1 cellular context compared by ENCODE assay signal in the genomic region with DNA sequence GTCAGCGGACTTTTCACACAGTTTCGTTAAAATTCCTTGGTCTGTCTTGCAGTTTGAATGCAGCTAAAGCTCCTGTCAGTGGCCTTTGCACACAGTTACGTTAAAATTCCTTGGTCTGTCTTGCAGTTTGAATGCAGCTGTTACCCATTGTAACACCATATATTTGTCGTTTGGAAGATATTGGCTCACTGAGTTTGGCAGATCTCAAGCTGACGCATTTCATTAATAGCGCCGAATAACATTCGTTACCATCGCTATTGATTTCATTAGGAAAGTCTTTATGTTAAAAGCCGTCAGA.
TF ChIP-seq lines count a peak whose summit lies in the region.

No MANE protein-coding gene starts in this region.

TF ChIP-seq in GM23338, 12 proteins besides CTCF, POLR2A, EP300 and RAD21 (continued from another document):
- TF ChIP-seq, protein P1, sequence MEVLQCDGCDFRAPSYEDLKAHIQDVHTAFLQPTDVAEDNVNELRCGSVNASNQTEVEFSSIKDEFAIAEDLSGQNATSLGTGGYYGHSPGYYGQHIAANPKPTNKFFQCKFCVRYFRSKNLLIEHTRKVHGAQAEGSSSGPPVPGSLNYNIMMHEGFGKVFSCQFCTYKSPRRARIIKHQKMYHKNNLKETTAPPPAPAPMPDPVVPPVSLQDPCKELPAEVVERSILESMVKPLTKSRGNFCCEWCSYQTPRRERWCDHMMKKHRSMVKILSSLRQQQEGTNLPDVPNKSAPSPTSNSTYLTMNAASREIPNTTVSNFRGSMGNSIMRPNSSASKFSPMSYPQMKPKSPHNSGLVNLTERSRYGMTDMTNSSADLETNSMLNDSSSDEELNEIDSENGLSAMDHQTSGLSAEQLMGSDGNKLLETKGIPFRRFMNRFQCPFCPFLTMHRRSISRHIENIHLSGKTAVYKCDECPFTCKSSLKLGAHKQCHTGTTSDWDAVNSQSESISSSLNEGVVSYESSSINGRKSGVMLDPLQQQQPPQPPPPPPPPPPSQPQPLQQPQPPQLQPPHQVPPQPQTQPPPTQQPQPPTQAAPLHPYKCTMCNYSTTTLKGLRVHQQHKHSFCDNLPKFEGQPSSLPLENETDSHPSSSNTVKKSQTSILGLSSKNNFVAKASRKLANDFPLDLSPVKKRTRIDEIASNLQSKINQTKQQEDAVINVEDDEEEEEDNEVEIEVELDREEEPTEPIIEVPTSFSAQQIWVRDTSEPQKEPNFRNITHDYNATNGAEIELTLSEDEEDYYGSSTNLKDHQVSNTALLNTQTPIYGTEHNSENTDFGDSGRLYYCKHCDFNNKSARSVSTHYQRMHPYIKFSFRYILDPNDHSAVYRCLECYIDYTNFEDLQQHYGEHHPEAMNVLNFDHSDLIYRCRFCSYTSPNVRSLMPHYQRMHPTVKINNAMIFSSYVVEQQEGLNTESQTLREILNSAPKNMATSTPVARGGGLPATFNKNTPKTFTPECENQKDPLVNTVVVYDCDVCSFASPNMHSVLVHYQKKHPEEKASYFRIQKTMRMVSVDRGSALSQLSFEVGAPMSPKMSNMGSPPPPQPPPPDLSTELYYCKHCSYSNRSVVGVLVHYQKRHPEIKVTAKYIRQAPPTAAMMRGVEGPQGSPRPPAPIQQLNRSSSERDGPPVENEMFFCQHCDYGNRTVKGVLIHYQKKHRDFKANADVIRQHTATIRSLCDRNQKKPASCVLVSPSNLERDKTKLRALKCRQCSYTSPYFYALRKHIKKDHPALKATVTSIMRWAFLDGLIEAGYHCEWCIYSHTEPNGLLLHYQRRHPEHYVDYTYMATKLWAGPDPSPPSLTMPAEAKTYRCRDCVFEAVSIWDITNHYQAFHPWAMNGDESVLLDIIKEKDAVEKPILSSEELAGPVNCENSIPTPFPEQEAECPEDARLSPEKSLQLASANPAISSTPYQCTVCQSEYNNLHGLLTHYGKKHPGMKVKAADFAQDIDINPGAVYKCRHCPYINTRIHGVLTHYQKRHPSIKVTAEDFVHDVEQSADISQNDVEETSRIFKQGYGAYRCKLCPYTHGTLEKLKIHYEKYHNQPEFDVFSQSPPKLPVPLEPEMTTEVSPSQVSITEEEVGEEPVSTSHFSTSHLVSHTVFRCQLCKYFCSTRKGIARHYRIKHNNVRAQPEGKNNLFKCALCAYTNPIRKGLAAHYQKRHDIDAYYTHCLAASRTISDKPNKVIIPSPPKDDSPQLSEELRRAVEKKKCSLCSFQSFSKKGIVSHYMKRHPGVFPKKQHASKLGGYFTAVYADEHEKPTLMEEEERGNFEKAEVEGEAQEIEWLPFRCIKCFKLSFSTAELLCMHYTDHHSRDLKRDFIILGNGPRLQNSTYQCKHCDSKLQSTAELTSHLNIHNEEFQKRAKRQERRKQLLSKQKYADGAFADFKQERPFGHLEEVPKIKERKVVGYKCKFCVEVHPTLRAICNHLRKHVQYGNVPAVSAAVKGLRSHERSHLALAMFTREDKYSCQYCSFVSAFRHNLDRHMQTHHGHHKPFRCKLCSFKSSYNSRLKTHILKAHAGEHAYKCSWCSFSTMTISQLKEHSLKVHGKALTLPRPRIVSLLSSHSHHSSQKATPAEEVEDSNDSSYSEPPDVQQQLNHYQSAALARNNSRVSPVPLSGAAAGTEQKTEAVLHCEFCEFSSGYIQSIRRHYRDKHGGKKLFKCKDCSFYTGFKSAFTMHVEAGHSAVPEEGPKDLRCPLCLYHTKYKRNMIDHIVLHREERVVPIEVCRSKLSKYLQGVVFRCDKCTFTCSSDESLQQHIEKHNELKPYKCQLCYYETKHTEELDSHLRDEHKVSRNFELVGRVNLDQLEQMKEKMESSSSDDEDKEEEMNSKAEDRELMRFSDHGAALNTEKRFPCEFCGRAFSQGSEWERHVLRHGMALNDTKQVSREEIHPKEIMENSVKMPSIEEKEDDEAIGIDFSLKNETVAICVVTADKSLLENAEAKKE (CRISPR knock-in tag; IDR thresholded peaks at IDR 0.05): no peak
- TF ChIP-seq ZNF114 (CRISPR knock-in tag; IDR thresholded peaks at IDR 0.05) (no peak), STAT1 (IDR thresholded peaks at IDR 0.05; ENCODE audit: unreplicated experiment) (no peak), NANOG (IDR thresholded peaks at IDR 0.05; ENCODE audit: borderline replicate concordance) (no peak), CREB1 (CRISPR knock-in tag; IDR thresholded peaks at IDR 0.05; ENCODE audit: low read depth) (no peak)
- TF ChIP-seq, protein P2, sequence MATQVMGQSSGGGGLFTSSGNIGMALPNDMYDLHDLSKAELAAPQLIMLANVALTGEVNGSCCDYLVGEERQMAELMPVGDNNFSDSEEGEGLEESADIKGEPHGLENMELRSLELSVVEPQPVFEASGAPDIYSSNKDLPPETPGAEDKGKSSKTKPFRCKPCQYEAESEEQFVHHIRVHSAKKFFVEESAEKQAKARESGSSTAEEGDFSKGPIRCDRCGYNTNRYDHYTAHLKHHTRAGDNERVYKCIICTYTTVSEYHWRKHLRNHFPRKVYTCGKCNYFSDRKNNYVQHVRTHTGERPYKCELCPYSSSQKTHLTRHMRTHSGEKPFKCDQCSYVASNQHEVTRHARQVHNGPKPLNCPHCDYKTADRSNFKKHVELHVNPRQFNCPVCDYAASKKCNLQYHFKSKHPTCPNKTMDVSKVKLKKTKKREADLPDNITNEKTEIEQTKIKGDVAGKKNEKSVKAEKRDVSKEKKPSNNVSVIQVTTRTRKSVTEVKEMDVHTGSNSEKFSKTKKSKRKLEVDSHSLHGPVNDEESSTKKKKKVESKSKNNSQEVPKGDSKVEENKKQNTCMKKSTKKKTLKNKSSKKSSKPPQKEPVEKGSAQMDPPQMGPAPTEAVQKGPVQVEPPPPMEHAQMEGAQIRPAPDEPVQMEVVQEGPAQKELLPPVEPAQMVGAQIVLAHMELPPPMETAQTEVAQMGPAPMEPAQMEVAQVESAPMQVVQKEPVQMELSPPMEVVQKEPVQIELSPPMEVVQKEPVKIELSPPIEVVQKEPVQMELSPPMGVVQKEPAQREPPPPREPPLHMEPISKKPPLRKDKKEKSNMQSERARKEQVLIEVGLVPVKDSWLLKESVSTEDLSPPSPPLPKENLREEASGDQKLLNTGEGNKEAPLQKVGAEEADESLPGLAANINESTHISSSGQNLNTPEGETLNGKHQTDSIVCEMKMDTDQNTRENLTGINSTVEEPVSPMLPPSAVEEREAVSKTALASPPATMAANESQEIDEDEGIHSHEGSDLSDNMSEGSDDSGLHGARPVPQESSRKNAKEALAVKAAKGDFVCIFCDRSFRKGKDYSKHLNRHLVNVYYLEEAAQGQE (IDR thresholded peaks at IDR 0.05; ENCODE audit: unreplicated experiment): no peak
